ENCODE assay signal across 9 cellular contexts in the genomic region with DNA sequence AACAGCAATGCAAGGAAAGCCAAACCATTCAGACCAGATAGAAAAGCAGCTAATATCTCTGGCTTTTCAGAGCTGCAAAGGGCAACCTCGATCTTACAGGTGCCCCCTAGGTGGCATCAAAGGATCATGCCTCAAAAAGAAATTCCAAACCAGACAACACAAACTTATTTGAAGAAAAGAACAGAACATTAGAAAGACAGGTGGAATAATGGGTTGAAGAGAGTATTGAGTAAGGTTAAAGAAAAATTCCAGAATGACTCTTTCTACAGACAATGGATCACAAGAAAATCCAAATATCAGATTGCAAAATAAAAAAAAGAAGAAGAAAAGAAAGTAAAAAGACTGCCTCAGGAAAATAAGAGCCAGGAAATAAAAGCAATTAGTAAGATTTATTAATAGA.
DNase-seq lines count a peak whose midpoint lies in the region; ATAC-seq and TF ChIP-seq lines count a peak whose summit lies in the region.
"Had no signal": no experiment of that assay in that cellular context is flagged by ENCODE, and none has a peak within 500 bp of the region (broad histone marks: within the 10 kb centered on the region; RNA-seq: fewer than 3 reads in every experiment).

No MANE protein-coding gene starts in this region.

- TF ChIP-seq EP300 in Ishikawa (IDR thresholded peaks at IDR 0.05; ENCODE audit: borderline replicate concordance), result no peak

- H3K27ac ChIP-seq in ascending aorta (no peak overlapping the region), left lung (no peak overlapping the region), vagina (no peak overlapping the region)
- H3K27ac ChIP-seq: epithelial cell of prostate had no signal

- intact Hi-C loops in Calu3 (cut with micrococcal nuclease; ENCODE audit: unreplicated experiment) (loop anchor here (1.0 kb wide), 4 partner anchors 118 to 598 kb away; no protein-coding TSS in a partner anchor), ascending aorta (cut with DNase I) (loop anchor here (5.0 kb wide), 3 partner anchors 257 to 597 kb away; no protein-coding TSS in a partner anchor), left lung (cut with DNase I) (no loop called here), vagina (cut with DNase I) (no loop called here), left colon (cut with DNase I, micrococcal nuclease) (no loop called here)

- H3K9me3 ChIP-seq in ascending aorta, result no peaks in the 10 kb centered on the region
- H3K9me3 ChIP-seq in left lung, result no peaks in the 10 kb centered on the region
- no peaks in the 10 kb centered on the region for H3K9me3 ChIP-seq in vagina

- H3K27me3 ChIP-seq in ascending aorta, result no peaks in the 10 kb centered on the region
- no peaks in the 10 kb centered on the region for H3K27me3 ChIP-seq in left lung
- H3K27me3 ChIP-seq in vagina, result no peaks in the 10 kb centered on the region

- TF ChIP-seq CTCF in Calu3 (IDR thresholded peaks at IDR 0.05; ENCODE audit: unreplicated experiment) (peak; percentile 57), ascending aorta (IDR thresholded peaks at IDR 0.05) (peak; percentile 37 to 71 (median 50)), left lung (IDR thresholded peaks at IDR 0.05) (peak; percentile 33 to 35), vagina (IDR thresholded peaks at IDR 0.05) (peak in 1 of 3 experiments; percentile 16)

- H3K4me3 ChIP-seq in ascending aorta (no peak overlapping the region), left lung (no peak overlapping the region), vagina (no peak overlapping the region)

- no peak for TF ChIP-seq POLR2A in vagina (IDR thresholded peaks at IDR 0.05)

- no TSS peak for BruUV-seq in Calu3 (replicated peaks; lab: Mats Ljungman, UMichigan)

- H3K4me1 ChIP-seq in ascending aorta (no peaks in the 10 kb centered on the region), left lung (peaks cover 0 to 3% of the 10 kb centered on the region in 2 donors), vagina (no peaks in the 10 kb centered on the region)

- no peaks in the 10 kb centered on the region for H3K9me3 Mint-ChIP-seq in Calu3 (ENCODE audit: low read depth, unreplicated experiment)

- H3K36me3 ChIP-seq in ascending aorta (no peaks in the 10 kb centered on the region), left lung (peaks cover 0 to 6% of the 10 kb centered on the region in 2 donors), vagina (no peaks in the 10 kb centered on the region)

- CTCF ChIA-PET in Calu3 (lab: Charles Lee), result interaction anchor here (0.7 to 2.1 kb wide), 7 partner anchors 11 to 1083 kb away, joined by 3 to 6 read pairs (median 4); no protein-coding TSS in a partner anchor

- ATAC-seq in left lung, result no peak
- ATAC-seq in left colon, result no peak
- ATAC-seq in HG02870 (IDR thresholded peaks at IDR 0.05; ENCODE audit: unreplicated experiment), result no peak

- H3K4me3 Mint-ChIP-seq in Calu3 (ENCODE audit: low read depth, unreplicated experiment), result no peak overlapping the region

- H3K36me3 Mint-ChIP-seq in Calu3 (ENCODE audit: insufficient read depth, unreplicated experiment), result no peaks in the 10 kb centered on the region

- H3K27ac Mint-ChIP-seq in Calu3 (ENCODE audit: unreplicated experiment), result no peak overlapping the region

- DNase-seq in Calu3 (peak; percentile 43), ascending aorta (ENCODE audit: low spot score in 2 of 2) (no peak), left lung (no peak), vagina (ENCODE audit: extremely low spot score in 2 of 2) (no peak), left colon (no peak), NCI-H146 treated with DMSO at 0.1 percent for 48 hours (lab: John Stamatoyannopoulos, UW; ENCODE audit: unreplicated experiment) (no peak)

- peak; percentile 43 for TF ChIP-seq RAD21 in Ishikawa (IDR thresholded peaks at IDR 0.05; ENCODE audit: low read depth)

- H3K4me1 Mint-ChIP-seq in Calu3 (ENCODE audit: low read depth, unreplicated experiment), result no peaks in the 10 kb centered on the region

- H3K27me3 Mint-ChIP-seq in Calu3 (ENCODE audit: unreplicated experiment), result peaks cover 55% of the 10 kb centered on the region

TF ChIP-seq in Ishikawa, 13 proteins besides CTCF, POLR2A, EP300 and RAD21:
- TF ChIP-seq TCF12 (IDR thresholded peaks at IDR 0.05; ENCODE audit: low read depth) (no peak), EGR1 (IDR thresholded peaks at IDR 0.05) (no peak), CEBPB (IDR thresholded peaks at IDR 0.05) (no peak), NFIC (IDR thresholded peaks at IDR 0.05) (no peak), TEAD4 (IDR thresholded peaks at IDR 0.05) (no peak), FOXM1 (IDR thresholded peaks at IDR 0.05; ENCODE audit: borderline replicate concordance, low read depth) (no peak), ZBTB7A (IDR thresholded peaks at IDR 0.05; ENCODE audit: low read depth) (no peak)
- TF ChIP-seq, protein P1, sequence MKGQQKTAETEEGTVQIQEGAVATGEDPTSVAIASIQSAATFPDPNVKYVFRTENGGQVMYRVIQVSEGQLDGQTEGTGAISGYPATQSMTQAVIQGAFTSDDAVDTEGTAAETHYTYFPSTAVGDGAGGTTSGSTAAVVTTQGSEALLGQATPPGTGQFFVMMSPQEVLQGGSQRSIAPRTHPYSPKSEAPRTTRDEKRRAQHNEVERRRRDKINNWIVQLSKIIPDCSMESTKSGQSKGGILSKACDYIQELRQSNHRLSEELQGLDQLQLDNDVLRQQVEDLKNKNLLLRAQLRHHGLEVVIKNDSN (IDR thresholded peaks at IDR 0.05), result no peak
- TF ChIP-seq, protein P2, sequence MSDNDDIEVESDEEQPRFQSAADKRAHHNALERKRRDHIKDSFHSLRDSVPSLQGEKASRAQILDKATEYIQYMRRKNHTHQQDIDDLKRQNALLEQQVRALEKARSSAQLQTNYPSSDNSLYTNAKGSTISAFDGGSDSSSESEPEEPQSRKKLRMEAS (IDR thresholded peaks at IDR 0.05), result no peak

Comparison
In these comparisons a context has a peak if more than half of its experiments do, and no peak if none do; other contexts are left out.
1. intact Hi-C loops: an anchor here in Calu3 (1.0 kb wide) and ascending aorta (5.0 kb wide); none called in left lung, vagina and left colon.